ENCODE assay signal across 8 cellular contexts in genomic region chr1:112803906-112804762, GRCh38.
DNase-seq lines count a peak whose midpoint lies in the region; ATAC-seq, FAIRE-seq and TF ChIP-seq lines count a peak whose summit lies in the region.

No MANE protein-coding gene starts in this region.

- POLR2A ChIA-PET in Panc1 (lab: Charles Lee), result no interaction called here

- no TSS peak for BruUV-seq in Panc1 (replicated peaks; lab: Mats Ljungman, UMichigan)

- no peaks in the 10 kb centered on the region for H3K9me3 Mint-ChIP-seq in activated T-helper 17 cell treated with anti-CD3 and anti-CD28 coated beads, Interleukin-2, amount 50 U/mL, for 72 hours
- no peaks in the 10 kb centered on the region for H3K9me3 Mint-ChIP-seq in osteocyte (ENCODE audit: unreplicated experiment)

- DNase-seq in AG20443 (ENCODE audit: low spot score), result peak; percentile 91
- peak in 66 of 76 experiments; percentile 4 to 80 (median 48) for DNase-seq in HUDEP-2 (lab: John Stamatoyannopoulos, UW; ENCODE audit: unreplicated experiment in 76 of 76)
- DNase-seq in Panc1 (ENCODE audit: low read depth, low spot score), result peak; percentile 43
- peak; percentile 46 to 74 for DNase-seq in frontal cortex (ENCODE audit: low spot score in 2 of 2)
- DNase-seq in osteocyte (ENCODE audit: extremely low spot score, unreplicated experiment), result peak; percentile 89
- DNase-seq in GOT3 (lab: John Stamatoyannopoulos, UW), result no peak

- TF ChIP-seq CTCF in Panc1 (IDR thresholded peaks at IDR 0.05) (peak; percentile 89), osteocyte (IDR thresholded peaks at IDR 0.05) (peak; percentile 90)

- H3K4me3 Mint-ChIP-seq in activated T-helper 17 cell treated with anti-CD3 and anti-CD28 coated beads, Interleukin-2, amount 50 U/mL, for 72 hours, result no peak overlapping the region
- no peak overlapping the region for H3K4me3 Mint-ChIP-seq in osteocyte (ENCODE audit: unreplicated experiment)

- in situ Hi-C loops in Panc1 (cut with HindIII; ENCODE audit: low pct_unique_long_range_greater_than_20kb, low sequenced_read_pairs), result no loop called here

- no peaks in the 10 kb centered on the region for H3K27me3 ChIP-seq in Panc1 (ENCODE audit: control insufficient read depth, insufficient read depth, low read length)

- intact Hi-C loops in Panc1 (cut with micrococcal nuclease; ENCODE audit: unreplicated experiment), result loop anchor here (1.0 to 10.0 kb wide), 2 partner anchors 88 to 241 kb away; no protein-coding TSS in a partner anchor

- CTCF ChIA-PET in Panc1 (lab: Charles Lee), result interaction anchor here (0.6 to 3.3 kb wide), 4 partner anchors 85 to 234 kb away, joined by 3 to 39 read pairs (median 6); partner anchors contain the start of gene PPM1J

- no peaks in the 10 kb centered on the region for H3K36me3 ChIP-seq in Panc1 (ENCODE audit: control insufficient read depth, insufficient read depth, low read length)

- H3K27ac ChIP-seq in Panc1 (ENCODE audit: low read length), result no peak overlapping the region

- no peaks in the 10 kb centered on the region for H3K9me3 ChIP-seq in Panc1 (ENCODE audit: control insufficient read depth, insufficient read depth, low read depth, low read length)

- H3K4me3 ChIP-seq in Panc1 (ENCODE audit: low read depth in 2 of 2, low read length in 2 of 2), result no peak overlapping the region

- H3K4me1 ChIP-seq in Panc1 (ENCODE audit: control insufficient read depth, insufficient read depth, low read length), result no peaks in the 10 kb centered on the region

- FAIRE-seq in frontal cortex (lab: Jason Lieb, UNC), result no peak

- ATAC-seq in GM18868 (IDR thresholded peaks at IDR 0.05; ENCODE audit: unreplicated experiment), result peak; percentile 77
- ATAC-seq in Panc1, result peak; percentile 99
- ATAC-seq in activated T-helper 17 cell treated with anti-CD3 and anti-CD28 coated beads, Interleukin-2, amount 50 U/mL, for 72 hours (replicated peaks), result peak; percentile 92

- no peak overlapping the region for H3K27ac Mint-ChIP-seq in activated T-helper 17 cell treated with anti-CD3 and anti-CD28 coated beads, Interleukin-2, amount 50 U/mL, for 72 hours
- H3K27ac Mint-ChIP-seq in osteocyte (ENCODE audit: unreplicated experiment), result no peak overlapping the region

- H3K4me1 Mint-ChIP-seq in activated T-helper 17 cell treated with anti-CD3 and anti-CD28 coated beads, Interleukin-2, amount 50 U/mL, for 72 hours, result no peaks in the 10 kb centered on the region
- H3K4me1 Mint-ChIP-seq in osteocyte (ENCODE audit: unreplicated experiment), result no peaks in the 10 kb centered on the region

- no peaks in the 10 kb centered on the region for H3K36me3 Mint-ChIP-seq in activated T-helper 17 cell treated with anti-CD3 and anti-CD28 coated beads, Interleukin-2, amount 50 U/mL, for 72 hours (ENCODE audit: low read depth)
- no peaks in the 10 kb centered on the region for H3K36me3 Mint-ChIP-seq in osteocyte (ENCODE audit: unreplicated experiment)

- peaks cover 4% of the 10 kb centered on the region for H3K27me3 Mint-ChIP-seq in activated T-helper 17 cell treated with anti-CD3 and anti-CD28 coated beads, Interleukin-2, amount 50 U/mL, for 72 hours
- H3K27me3 Mint-ChIP-seq in osteocyte (ENCODE audit: unreplicated experiment), result peaks cover 10% of the 10 kb centered on the region
